ENCODE assay signal across 10 cellular contexts in genomic region chr3:44104668-44105321, GRCh38.
DNase-seq lines count a peak whose midpoint lies in the region; ATAC-seq and TF ChIP-seq lines count a peak whose summit lies in the region.
"Had no signal": no experiment of that assay in that cellular context is flagged by ENCODE, and none has a peak within 500 bp of the region (broad histone marks: within the 10 kb centered on the region; RNA-seq: fewer than 3 reads in every experiment).

No MANE protein-coding gene starts in this region.

- no peak overlapping the region for H3K4me3 Mint-ChIP-seq in MCF 10A (ENCODE audit: unreplicated experiment)
- H3K4me3 Mint-ChIP-seq in stimulated activated naive CD8-positive, alpha-beta T cell treated with anti-CD3 and anti-CD28 coated beads, Interleukin-15, amount 100 ng/mL, for 72 hours, result peak overlapping the region; percentile 6 to 33
- H3K4me3 Mint-ChIP-seq: CD8-positive, alpha-beta T cell had no signal

- TF ChIP-seq CTCF in MCF 10A (IDR thresholded peaks at IDR 0.05; ENCODE audit: unreplicated experiment) (no peak), breast epithelium (IDR thresholded peaks at IDR 0.05) (no peak), foreskin keratinocyte (conservative IDR thresholded peaks at IDR 0.05) (no peak), vagina (IDR thresholded peaks at IDR 0.05) (no peak)

- no TSS peak for BruUV-seq in MCF 10A (replicated peaks; lab: Mats Ljungman, UMichigan)

- H3K27me3 ChIP-seq in breast epithelium (peaks cover 0 to 6% of the 10 kb centered on the region in 2 donors), foreskin keratinocyte (no peaks in the 10 kb centered on the region), vagina (no peaks in the 10 kb centered on the region)

- intact Hi-C loops in MCF 10A (cut with micrococcal nuclease), result no loop called here
- intact Hi-C loops in breast epithelium (cut with DNase I; ENCODE audit: low total_unique reads), result no loop called here
- intact Hi-C loops in vagina (cut with DNase I), result no loop called here

- H3K27ac Mint-ChIP-seq in MCF 10A (ENCODE audit: low read depth, unreplicated experiment), result peak overlapping the region; percentile 82
- H3K27ac Mint-ChIP-seq in stimulated activated naive CD8-positive, alpha-beta T cell treated with anti-CD3 and anti-CD28 coated beads, Interleukin-15, amount 100 ng/mL, for 72 hours, result peak overlapping the region in 1 of 2 donors; percentile 80
- H3K27ac Mint-ChIP-seq: CD8-positive, alpha-beta T cell had no signal

- H3K4me3 ChIP-seq in breast epithelium (no peak overlapping the region), vagina (no peak overlapping the region)
- H3K4me3 ChIP-seq: skin epidermis had no signal

- TF ChIP-seq POLR2A in breast epithelium (IDR thresholded peaks at IDR 0.05), result no peak
- no peak for TF ChIP-seq POLR2A in vagina (IDR thresholded peaks at IDR 0.05)

- ATAC-seq in HG03103 (IDR thresholded peaks at IDR 0.05; ENCODE audit: low read depth, unreplicated experiment) (peak; percentile 90), foreskin keratinocyte (peak; percentile 99)
- ATAC-seq in stimulated activated naive CD8-positive, alpha-beta T cell treated with anti-CD3 and anti-CD28 coated beads, Interleukin-15, amount 100 ng/mL, for 72 hours, result peak; percentile 100
- ATAC-seq: CD8-positive, alpha-beta T cell had no signal

- DNase-seq in MCF 10A (ENCODE audit: unreplicated experiment) (peak; percentile 92), breast epithelium (ENCODE audit: low spot score in 2 of 2) (no peak), SW480 (ENCODE audit: low spot score) (peak; percentile 87), foreskin keratinocyte (peak; percentile 84 to 91), vagina (ENCODE audit: extremely low spot score in 2 of 2) (no peak), NCI-H2107 treated with DMSO at 0.1 percent for 48 hours (lab: John Stamatoyannopoulos, UW; ENCODE audit: unreplicated experiment) (no peak)
- DNase-seq in stimulated activated naive CD8-positive, alpha-beta T cell treated with anti-CD3 and anti-CD28 coated beads, Interleukin-15, amount 100 ng/mL, for 72 hours, result peak; percentile 57 to 77

- no peaks in the 10 kb centered on the region for H3K27me3 Mint-ChIP-seq in MCF 10A (ENCODE audit: insufficient read depth, unreplicated experiment)
- peaks cover 45% of the 10 kb centered on the region for H3K27me3 Mint-ChIP-seq in stimulated activated naive CD8-positive, alpha-beta T cell treated with anti-CD3 and anti-CD28 coated beads, Interleukin-15, amount 100 ng/mL, for 72 hours

- peaks cover 20% of the 10 kb centered on the region for H3K4me1 Mint-ChIP-seq in MCF 10A (ENCODE audit: insufficient read depth, unreplicated experiment)
- peaks cover 25% of the 10 kb centered on the region for H3K4me1 Mint-ChIP-seq in stimulated activated naive CD8-positive, alpha-beta T cell treated with anti-CD3 and anti-CD28 coated beads, Interleukin-15, amount 100 ng/mL, for 72 hours

- POLR2A ChIA-PET in MCF 10A (lab: Yijun Ruan, JAX), result no interaction called here

- H3K36me3 Mint-ChIP-seq in MCF 10A (ENCODE audit: insufficient read depth, unreplicated experiment), result no peaks in the 10 kb centered on the region
- H3K36me3 Mint-ChIP-seq: CD8-positive, alpha-beta T cell had no signal

- no peaks in the 10 kb centered on the region for H3K9me3 Mint-ChIP-seq in MCF 10A (ENCODE audit: unreplicated experiment)
- no peaks in the 10 kb centered on the region for H3K9me3 Mint-ChIP-seq in stimulated activated naive CD8-positive, alpha-beta T cell treated with anti-CD3 and anti-CD28 coated beads, Interleukin-15, amount 100 ng/mL, for 72 hours
- H3K9me3 Mint-ChIP-seq: CD8-positive, alpha-beta T cell had no signal

- CTCF ChIA-PET in MCF 10A (lab: Yijun Ruan, JAX), result interaction anchor here (1.2 kb wide), 1 partner anchor 8 kb away, joined by 3 read pairs; no protein-coding TSS in a partner anchor

- H3K4me1 ChIP-seq in breast epithelium (no peaks in the 10 kb centered on the region), foreskin keratinocyte (peaks cover 25% of the 10 kb centered on the region), vagina (no peaks in the 10 kb centered on the region)

- no peaks in the 10 kb centered on the region for H3K9me3 ChIP-seq in breast epithelium
- H3K9me3 ChIP-seq in vagina, result no peaks in the 10 kb centered on the region

- H3K27ac ChIP-seq in breast epithelium, result no peak overlapping the region
- H3K27ac ChIP-seq in foreskin keratinocyte, result peak overlapping the region; percentile 8
- no peak overlapping the region for H3K27ac ChIP-seq in vagina
- H3K27ac ChIP-seq: skin epidermis had no signal

- no peaks in the 10 kb centered on the region for H3K36me3 ChIP-seq in breast epithelium
- no peaks in the 10 kb centered on the region for H3K36me3 ChIP-seq in vagina

Comparison
In these comparisons a context has a peak if more than half of its experiments do, and no peak if none do; other contexts are left out.
1. DNase-seq: peak in MCF 10A (single experiment), SW480 (single experiment), foreskin keratinocyte (2 of 2) and stimulated activated naive CD8-positive, alpha-beta T cell treated with anti-CD3 and anti-CD28 coated beads, Interleukin-15, amount 100 ng/mL, for 72 hours (2 of 2); none in breast epithelium (0 of 2), vagina (0 of 2) and NCI-H2107 treated with DMSO at 0.1 percent for 48 hours (single experiment).
2. Peak in every context shown above with its lines, with median percentiles within 50 percentile points of each other: ATAC-seq.